ENCODE assay signal across 7 cellular contexts in genomic region chr2:111493720-111494078, GRCh38.
A peak's percentile ranks its signal among the peaks of the same experiment; 100 is the strongest.
DNase-seq lines count a peak whose midpoint lies in the region; ATAC-seq and TF ChIP-seq lines count a peak whose summit lies in the region.
"Not testable (repeated sequence)": the region's sequence is repeated elsewhere in the genome, so short reads cannot be mapped to it uniquely, and the experiment has no call there.

No MANE protein-coding gene starts in this region.

- DNase-seq in HAP-1 (ENCODE audit: low spot score in 2 of 2); omental fat pad (ENCODE audit: low spot score): not testable (repeated sequence)
- DNase-seq in SJCRH30: peak; percentile 11 to 17
- DNase-seq in activated naive CD8-positive, alpha-beta T cell treated with anti-CD3 and anti-CD28 coated beads, Interleukin-2, amount 10 ng/mL, durations not matched to agents 7 days and 5 days: peak; percentile 35
- DNase-seq in foreskin fibroblast: peak in 1 of 2 donors; percentile 27

- H3K27ac ChIP-seq in SJCRH30: peak overlapping the region; percentile 33; the same call in 1 of the 2 replicates

- not testable (repeated sequence) for H3K9me3 Mint-ChIP-seq in activated naive CD8-positive, alpha-beta T cell treated with anti-CD3 and anti-CD28 coated beads, Interleukin-2, amount 10 ng/mL, durations not matched to agents 7 days and 5 days

- H3K36me3 ChIP-seq in HAP-1 (replicated peaks); SJCRH30: not testable (repeated sequence)

- POLR2A ChIA-PET in activated naive CD8-positive, alpha-beta T cell treated with anti-CD3 and anti-CD28 coated beads, Interleukin-2, amount 10 ng/mL, durations not matched to agents 7 days and 5 days (lab: Charles Lee): not testable (repeated sequence)

- peaks cover 14% of the 10 kb centered on the region for H3K4me1 Mint-ChIP-seq in activated naive CD8-positive, alpha-beta T cell treated with anti-CD3 and anti-CD28 coated beads, Interleukin-2, amount 10 ng/mL, durations not matched to agents 7 days and 5 days

- H3K27me3 Mint-ChIP-seq in activated naive CD8-positive, alpha-beta T cell treated with anti-CD3 and anti-CD28 coated beads, Interleukin-2, amount 10 ng/mL, durations not matched to agents 7 days and 5 days: not testable (repeated sequence)

- in situ Hi-C loops in HAP-1 (cut with MboI; ENCODE audit: low sequenced_read_pairs): not testable (repeated sequence)

- not testable (repeated sequence) for H3K9me3 ChIP-seq in HAP-1; SJCRH30 (replicated peaks)

- H3K36me3 Mint-ChIP-seq in activated naive CD8-positive, alpha-beta T cell treated with anti-CD3 and anti-CD28 coated beads, Interleukin-2, amount 10 ng/mL, durations not matched to agents 7 days and 5 days: not testable (repeated sequence)

- TF ChIP-seq CTCF in foreskin fibroblast (IDR thresholded peaks at IDR 0.05; ENCODE audit: low read depth, low read length); omental fat pad (IDR thresholded peaks at IDR 0.05): not testable (repeated sequence)

- H3K4me3 Mint-ChIP-seq in activated naive CD8-positive, alpha-beta T cell treated with anti-CD3 and anti-CD28 coated beads, Interleukin-2, amount 10 ng/mL, durations not matched to agents 7 days and 5 days: peak overlapping the region; percentile 73

- peak overlapping the region; percentile 48 for H3K27ac Mint-ChIP-seq in activated naive CD8-positive, alpha-beta T cell treated with anti-CD3 and anti-CD28 coated beads, Interleukin-2, amount 10 ng/mL, durations not matched to agents 7 days and 5 days

- not testable (repeated sequence) for H3K27me3 ChIP-seq in HAP-1 (ENCODE audit: low read depth); SJCRH30

- H3K4me3 ChIP-seq in HAP-1: peak overlapping the region; percentile 13; the same call in 1 of the 2 replicates
- H3K4me3 ChIP-seq in SJCRH30: peak overlapping the region; percentile 56
- peak overlapping the region; percentile 51 to 56 for H3K4me3 ChIP-seq in foreskin fibroblast (ENCODE audit: low read depth in 1 of 2, low read length in 2 of 2)

- H3K4me1 ChIP-seq in HAP-1, SJCRH30: not testable (repeated sequence)

- ATAC-seq in GM18517 (IDR thresholded peaks at IDR 0.05; ENCODE audit: unreplicated experiment) (peak; percentile 79), HG03442 (IDR thresholded peaks at IDR 0.05; ENCODE audit: unreplicated experiment) (peak; percentile 80), omental fat pad (ENCODE audit: low FRiP score) (peak; percentile 81)
- not testable (repeated sequence) for ATAC-seq in activated naive CD8-positive, alpha-beta T cell treated with anti-CD3 and anti-CD28 coated beads, Interleukin-2, amount 10 ng/mL, durations not matched to agents 7 days and 5 days (ENCODE audit: low read depth)
